ENCODE assay signal across 8 cellular contexts in the genomic region with DNA sequence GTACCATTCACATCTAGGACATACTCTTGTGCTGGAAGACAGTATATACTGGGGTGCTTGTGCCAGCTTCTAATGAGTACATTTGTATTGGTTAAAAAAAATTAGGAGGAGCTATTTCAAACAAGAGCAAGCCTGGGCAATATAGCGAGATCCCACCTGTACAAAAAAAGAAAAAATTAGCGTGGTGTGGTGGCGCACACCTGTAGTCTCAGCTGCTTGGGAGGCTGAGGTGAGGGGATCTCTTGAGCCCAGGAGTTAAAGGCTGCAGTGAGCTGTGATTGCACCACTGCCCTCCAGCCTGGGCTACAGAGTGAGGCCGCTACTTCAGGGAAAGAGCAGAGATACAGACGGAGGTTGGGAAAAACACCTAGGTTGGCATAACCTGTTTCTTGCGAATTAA. TPM values are rescaled to one million over a fixed set of nuclear protein-coding genes. Genes with fewer than 3 reads are reported as not detected.
DNase-seq lines count a peak whose midpoint lies in the region; ATAC-seq, FAIRE-seq and TF ChIP-seq lines count a peak whose summit lies in the region.

No MANE protein-coding gene starts in this region.

- ATAC-seq in activated CD4-positive, alpha-beta T cell treated with anti-CD3 and anti-CD28 coated beads for 36 hours, result no peak
- ATAC-seq in stimulated activated naive CD8-positive, alpha-beta T cell treated with anti-CD3 and anti-CD28 coated beads, Interleukin-15, amount 100 ng/mL, for 72 hours, result no peak
- no peak for ATAC-seq in GM21737 (IDR thresholded peaks at IDR 0.05; ENCODE audit: unreplicated experiment)

- peaks cover 21% of the 10 kb centered on the region for H3K4me1 ChIP-seq in keratinocyte (ENCODE audit: control insufficient read depth, extremely low read depth, insufficient read depth, low read length)

- FAIRE-seq in keratinocyte (lab: Jason Lieb, UNC), result no peak

- CTCF ChIA-PET in activated CD4-positive, alpha-beta T cell treated with anti-CD3 and anti-CD28 coated beads for 36 hours (lab: Charles Lee), result interaction anchor here (0.6 to 1.4 kb wide), 2 partner anchors 95 to 153 kb away, joined by 3 to 5 read pairs; a partner anchor contains a TSS

- H4K20me1 ChIP-seq in keratinocyte (ENCODE audit: control insufficient read depth, extremely low read depth, insufficient read depth, low read length), result no peaks in the 10 kb centered on the region

- no peak overlapping the region for H3K9ac ChIP-seq in keratinocyte (ENCODE audit: control insufficient read depth, extremely low read depth, insufficient read depth, low read length)

- DNase-seq in activated CD4-positive, alpha-beta T cell treated with anti-CD3 and anti-CD28 coated beads for 36 hours, result no peak
- DNase-seq in activated CD4-positive, alpha-beta T cell treated with anti-CD3 and anti-CD28 coated beads, Interleukin-2, amount 50 U/mL, for 4 hours, result no peak
- no peak for DNase-seq in keratinocyte (ENCODE audit: low read depth, low spot score)
- DNase-seq in stimulated activated naive CD8-positive, alpha-beta T cell treated with anti-CD3 and anti-CD28 coated beads, Interleukin-15, amount 100 ng/mL, for 72 hours, result no peak
- DNase-seq in GDM1 (lab: John Stamatoyannopoulos, UW), result no peak
- DNase-seq in middle frontal gyrus (ENCODE audit: extremely low spot score, low spot score), result no peak

- H2AFZ ChIP-seq in keratinocyte (ENCODE audit: control insufficient read depth, low read length), result no peak overlapping the region

- H3K36me3 Mint-ChIP-seq in activated CD4-positive, alpha-beta T cell treated with anti-CD3 and anti-CD28 coated beads for 36 hours (ENCODE audit: low read depth), result no peaks in the 10 kb centered on the region
- no peaks in the 10 kb centered on the region for H3K36me3 Mint-ChIP-seq in activated naive CD8-positive, alpha-beta T cell

- H3K27ac Mint-ChIP-seq in activated CD4-positive, alpha-beta T cell treated with anti-CD3 and anti-CD28 coated beads for 36 hours, result no peak overlapping the region
- peak overlapping the region; percentile 90 for H3K27ac Mint-ChIP-seq in activated naive CD8-positive, alpha-beta T cell
- no peak overlapping the region for H3K27ac Mint-ChIP-seq in stimulated activated naive CD8-positive, alpha-beta T cell treated with anti-CD3 and anti-CD28 coated beads, Interleukin-15, amount 100 ng/mL, for 72 hours

- dilution Hi-C loops in keratinocyte (cut with MboI; ENCODE audit: extremely low pct_ligation_motif_present, low sequenced_read_pairs), result no loop called here

- no peaks in the 10 kb centered on the region for H3K27me3 ChIP-seq in keratinocyte (ENCODE audit: control insufficient read depth, extremely low read depth, insufficient read depth, low read length)

- peaks cover 3% of the 10 kb centered on the region for H3K27me3 Mint-ChIP-seq in activated CD4-positive, alpha-beta T cell treated with anti-CD3 and anti-CD28 coated beads for 36 hours
- H3K27me3 Mint-ChIP-seq in activated naive CD8-positive, alpha-beta T cell, result peaks cover 4% of the 10 kb centered on the region
- H3K27me3 Mint-ChIP-seq in stimulated activated naive CD8-positive, alpha-beta T cell treated with anti-CD3 and anti-CD28 coated beads, Interleukin-15, amount 100 ng/mL, for 72 hours, result peaks cover 9% of the 10 kb centered on the region

- POLR2A ChIA-PET in activated CD4-positive, alpha-beta T cell treated with anti-CD3 and anti-CD28 coated beads for 36 hours (lab: Charles Lee), result no interaction called here

- peak overlapping the region; percentile 82 for H3K4me3 Mint-ChIP-seq in activated CD4-positive, alpha-beta T cell treated with anti-CD3 and anti-CD28 coated beads for 36 hours
- H3K4me3 Mint-ChIP-seq in activated naive CD8-positive, alpha-beta T cell, result peak overlapping the region; percentile 91
- peak overlapping the region; percentile 77 to 89 for H3K4me3 Mint-ChIP-seq in stimulated activated naive CD8-positive, alpha-beta T cell treated with anti-CD3 and anti-CD28 coated beads, Interleukin-15, amount 100 ng/mL, for 72 hours

- H3K36me3 ChIP-seq in keratinocyte (ENCODE audit: control insufficient read depth in 2 of 2, extremely low read depth in 1 of 2, insufficient read depth in 2 of 2, low read length in 2 of 2), result no peaks in the 10 kb centered on the region

- intact Hi-C loops in activated CD4-positive, alpha-beta T cell treated with anti-CD3 and anti-CD28 coated beads for 36 hours (cut with DNase I, micrococcal nuclease), result loop anchor here (5.0 to 10.0 kb wide), 3 partner anchors 150 to 452 kb away; a partner anchor contains a TSS

- H3K27ac ChIP-seq in keratinocyte (ENCODE audit: control insufficient read depth, insufficient read depth, low read length), result no peak overlapping the region

- H3K9me1 ChIP-seq in keratinocyte (ENCODE audit: control insufficient read depth, extremely low read depth, insufficient read depth, low read length), result no peaks in the 10 kb centered on the region

- peak overlapping the region in 2 of 3 experiments; percentile 83 to 84 for H3K4me3 ChIP-seq in keratinocyte (ENCODE audit: control insufficient read depth in 2 of 3, extremely low read depth in 1 of 3, insufficient read depth in 2 of 3, low read depth in 1 of 3, low read length in 3 of 3)

- H3K9me3 Mint-ChIP-seq in activated CD4-positive, alpha-beta T cell treated with anti-CD3 and anti-CD28 coated beads for 36 hours (ENCODE audit: low read depth), result no peaks in the 10 kb centered on the region
- no peaks in the 10 kb centered on the region for H3K9me3 Mint-ChIP-seq in activated naive CD8-positive, alpha-beta T cell (ENCODE audit: low read depth)
- no peaks in the 10 kb centered on the region for H3K9me3 Mint-ChIP-seq in stimulated activated naive CD8-positive, alpha-beta T cell treated with anti-CD3 and anti-CD28 coated beads, Interleukin-15, amount 100 ng/mL, for 72 hours

- H3K4me2 ChIP-seq in keratinocyte (ENCODE audit: control insufficient read depth, extremely low read depth, insufficient read depth, low read depth, low read length), result peak overlapping the region; percentile 98

- no peak for TF ChIP-seq CTCF in keratinocyte (optimal IDR thresholded peaks at IDR 0.05 in 1 of 3, IDR thresholded peaks at IDR 0.05 in 1 of 3, conservative IDR thresholded peaks at IDR 0.05 in 1 of 3; ENCODE audit: extremely low read depth in 1 of 3, insufficient read depth in 2 of 3, low read length in 3 of 3)

- H3K4me1 Mint-ChIP-seq in activated CD4-positive, alpha-beta T cell treated with anti-CD3 and anti-CD28 coated beads for 36 hours, result peaks cover 14% of the 10 kb centered on the region
- peaks cover 20% of the 10 kb centered on the region for H3K4me1 Mint-ChIP-seq in activated naive CD8-positive, alpha-beta T cell (ENCODE audit: low read depth)
- peaks cover 16% of the 10 kb centered on the region for H3K4me1 Mint-ChIP-seq in stimulated activated naive CD8-positive, alpha-beta T cell treated with anti-CD3 and anti-CD28 coated beads, Interleukin-15, amount 100 ng/mL, for 72 hours

- no peaks in the 10 kb centered on the region for H3K9me3 ChIP-seq in keratinocyte (ENCODE audit: control insufficient read depth, low read depth, low read length)

- peaks cover 30% of the 10 kb centered on the region for H3K79me2 ChIP-seq in keratinocyte (ENCODE audit: control insufficient read depth, insufficient read depth, low read length)

RNA-seq across cellular contexts. Expression of a gene that starts 1.2 kb away (rescaled TPM):
- total RNA-seq in activated CD4-positive, alpha-beta T cell treated with anti-CD3 and anti-CD28 coated beads for 36 hours, result 10 to 100 TPM in 1 of 2 experiments, 1 to 10 TPM in 1; 9.6 to 16.9 TPM
- polyA plus RNA-seq in keratinocyte, result 10.2 to 12.1 TPM (median 10.6 TPM) in 3 replicates
- polyA plus RNA-seq in keratinocyte (2011; ENCODE audit: low read depth), result 15.5 TPM
- 8.5 and 12.2 TPM in 2 replicates for polyA plus RNA-seq in keratinocyte (2011; cell fraction: cytosol; rRNA removed)
- 32.3 and 42.5 TPM in 2 replicates for polyA plus RNA-seq in keratinocyte (2011; cell fraction: nucleus; rRNA removed)
- polyA plus RNA-seq in keratinocyte (2012; ENCODE audit: low replicate concordance), result 7.1 and 9.9 TPM in 2 replicates
- 31.4 to 52.6 TPM (median 32.0 TPM) in 3 replicates for polyA minus RNA-seq in keratinocyte
- 11.7 TPM for polyA minus RNA-seq in keratinocyte (2011; cell fraction: cytosol; rRNA and poly(A)+ RNA removed)
- 31.1 and 71.7 TPM in 2 replicates for polyA minus RNA-seq in keratinocyte (2011; cell fraction: nucleus; rRNA and poly(A)+ RNA removed)
